In the genomic region with DNA sequence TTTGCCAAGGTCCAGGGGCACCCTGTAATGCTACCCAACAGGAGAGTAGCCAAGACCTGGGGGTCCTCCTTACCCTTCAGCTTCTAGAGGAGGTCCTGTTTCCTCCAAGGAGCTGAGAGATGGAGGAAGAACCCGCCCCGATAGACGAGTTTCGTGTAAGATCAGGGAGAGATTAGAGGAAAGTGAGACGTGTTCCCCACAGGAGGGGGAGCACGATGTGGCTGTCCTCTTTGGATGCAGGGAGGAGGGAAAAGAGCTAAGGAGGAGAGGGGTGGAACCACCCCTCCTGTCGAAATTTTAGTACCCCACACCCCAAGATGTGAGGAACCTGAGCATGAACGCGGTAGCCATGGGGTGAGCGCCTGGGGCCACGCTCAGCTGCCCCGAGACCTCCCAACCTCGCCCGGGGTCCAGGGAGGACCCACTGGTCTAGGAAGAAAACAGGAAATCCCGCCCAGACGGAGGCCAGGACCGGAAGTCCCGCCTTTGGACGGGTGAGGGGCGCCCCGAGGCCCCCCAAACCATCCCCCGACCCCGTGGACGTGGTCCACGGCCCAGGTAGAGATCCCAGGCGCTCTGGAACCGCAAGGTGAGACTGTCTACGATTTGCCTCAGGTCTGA, we compare ENCODE assay signal across 9 cellular contexts. TPM values are rescaled to one million over a fixed set of nuclear protein-coding genes. Genes with fewer than 3 reads are reported as not detected.
A peak's percentile ranks its signal among the peaks of the same experiment; 100 is the strongest.
DNase-seq lines count a peak whose midpoint lies in the region; ATAC-seq, FAIRE-seq and TF ChIP-seq lines count a peak whose summit lies in the region.
"Had no signal": no experiment of that assay in that cellular context is flagged by ENCODE, and none has a peak within 500 bp of the region (broad histone marks: within the 10 kb centered on the region; RNA-seq: fewer than 3 reads in every experiment).

No MANE protein-coding gene starts in this region.

- FAIRE-seq in keratinocyte (lab: Jason Lieb, UNC): no peak

- H3K4me3 ChIP-seq in CD8-positive, alpha-beta memory T cell (ENCODE audit: low read length): peak overlapping the region; percentile 78
- H3K4me3 ChIP-seq in body of pancreas (peak overlapping the region; percentile 65 to 92), keratinocyte (ENCODE audit: control insufficient read depth in 2 of 3, extremely low read depth in 1 of 3, insufficient read depth in 2 of 3, low read depth in 1 of 3, low read length in 3 of 3) (peak overlapping the region; percentile 78 to 95 (median 92))

- peak overlapping the region; percentile 90 for H3K4me2 ChIP-seq in keratinocyte (ENCODE audit: control insufficient read depth, extremely low read depth, insufficient read depth, low read depth, low read length)

- H3K9me3 ChIP-seq in CD8-positive, alpha-beta memory T cell (ENCODE audit: low read length): no peaks in the 10 kb centered on the region
- H3K9me3 ChIP-seq in body of pancreas (no peaks in the 10 kb centered on the region), keratinocyte (ENCODE audit: control insufficient read depth, low read depth, low read length) (no peaks in the 10 kb centered on the region)

- CTCF ChIA-PET in CD8-positive, alpha-beta memory T cell (lab: Charles Lee): interaction anchor here (1.2 to 1.6 kb wide), 2 partner anchors 15 to 236 kb away, joined by 4 read pairs; a partner anchor contains a TSS

- peaks cover 0 to 3% of the 10 kb centered on the region in 2 donors for H3K27me3 Mint-ChIP-seq in CD8-positive, alpha-beta memory T cell

- peaks cover 19% of the 10 kb centered on the region for H3K4me1 ChIP-seq in CD8-positive, alpha-beta memory T cell (ENCODE audit: insufficient read depth, low read length)
- H3K4me1 ChIP-seq in body of pancreas: peaks cover 28% of the 10 kb centered on the region
- peaks cover 23% of the 10 kb centered on the region for H3K4me1 ChIP-seq in keratinocyte (ENCODE audit: control insufficient read depth, extremely low read depth, insufficient read depth, low read length)

- dilution Hi-C loops in keratinocyte (cut with MboI; ENCODE audit: extremely low pct_ligation_motif_present, low sequenced_read_pairs): no loop called here

- no peaks in the 10 kb centered on the region for H3K9me1 ChIP-seq in keratinocyte (ENCODE audit: control insufficient read depth, extremely low read depth, insufficient read depth, low read length)

- peak overlapping the region; percentile 98 for H3K27ac ChIP-seq in CD8-positive, alpha-beta memory T cell (ENCODE audit: low read depth, low read length)
- peak overlapping the region; percentile 96 to 99 (median 98) for H3K27ac ChIP-seq in body of pancreas
- H3K27ac ChIP-seq in keratinocyte (ENCODE audit: control insufficient read depth, insufficient read depth, low read length): peak overlapping the region; percentile 100

- no peak for TF ChIP-seq POLR2A in body of pancreas (IDR thresholded peaks at IDR 0.05)

- H3K4me1 Mint-ChIP-seq in CD8-positive, alpha-beta memory T cell: peaks cover 22 to 37% (median 32%) of the 10 kb centered on the region in 3 donors

- DNase-seq in CD8-positive, alpha-beta memory T cell: peak in 3 of 5 donors; percentile 24 to 74 (median 46)
- DNase-seq in HuH-7 (ENCODE audit: low spot score) (peak; percentile 78), T-helper 1 cell (peak in 3 of 5 donors; percentile 35 to 63 (median 41)), body of pancreas (peak in 2 of 4 donors; percentile 48 to 52), keratinocyte (ENCODE audit: low read depth, low spot score) (no peak), 8988T (no peak)
- DNase-seq in stimulated activated CD4-positive, alpha-beta T cell treated with anti-CD3 and anti-CD28 coated beads, Interleukin-1b, Interleukin-23, amount 100 ng/mL, for 48 hours: peak; percentile 44

- WGBS in body of pancreas, 2 donors: 0 to 1% methylated on average over 13 to 28 of the region's 28 CpGs

- TF ChIP-seq CTCF in body of pancreas (IDR thresholded peaks at IDR 0.05) (no peak), keratinocyte (optimal IDR thresholded peaks at IDR 0.05 in 1 of 3, IDR thresholded peaks at IDR 0.05 in 1 of 3, conservative IDR thresholded peaks at IDR 0.05 in 1 of 3; ENCODE audit: extremely low read depth in 1 of 3, insufficient read depth in 2 of 3, low read length in 3 of 3) (no peak)

- no peak overlapping the region for H3K27ac Mint-ChIP-seq in CD8-positive, alpha-beta memory T cell
- H3K27ac Mint-ChIP-seq: T-helper 1 cell treated with Interleukin-12 subunit alpha and Interleukin-12 subunit beta and Interleukin-4 antibody, amounts not matched to agents 30 μg/mL and 1 μg/mL, for 36 hours had no signal

- peak overlapping the region; percentile 99 for H3K9ac ChIP-seq in keratinocyte (ENCODE audit: control insufficient read depth, extremely low read depth, insufficient read depth, low read length)

- ATAC-seq in body of pancreas: no peak
- ATAC-seq in HG02885 (IDR thresholded peaks at IDR 0.05; ENCODE audit: poor library complexity, unreplicated experiment): no peak

- no peaks in the 10 kb centered on the region for H4K20me1 ChIP-seq in keratinocyte (ENCODE audit: control insufficient read depth, extremely low read depth, insufficient read depth, low read length)

- H3K27me3 ChIP-seq in CD8-positive, alpha-beta memory T cell (ENCODE audit: insufficient read depth, low read length, poor library complexity, severe bottlenecking): no peaks in the 10 kb centered on the region
- H3K27me3 ChIP-seq in body of pancreas (no peaks in the 10 kb centered on the region), keratinocyte (ENCODE audit: control insufficient read depth, extremely low read depth, insufficient read depth, low read length) (no peaks in the 10 kb centered on the region)

- H3K36me3 Mint-ChIP-seq in CD8-positive, alpha-beta memory T cell: peaks cover 0 to 29% (median 4%) of the 10 kb centered on the region in 3 donors

- intact Hi-C loops in body of pancreas (cut with DNase I): no loop called here

- H3K4me3 Mint-ChIP-seq in CD8-positive, alpha-beta memory T cell: no peak overlapping the region
- H3K4me3 Mint-ChIP-seq: T-helper 1 cell treated with Interleukin-12 subunit alpha and Interleukin-12 subunit beta and Interleukin-4 antibody, amounts not matched to agents 30 μg/mL and 1 μg/mL, for 36 hours had no signal

- peaks cover 9% of the 10 kb centered on the region for H3K36me3 ChIP-seq in CD8-positive, alpha-beta memory T cell (ENCODE audit: insufficient read depth, low read length)
- peaks cover 9% of the 10 kb centered on the region in 2 donors for H3K36me3 ChIP-seq in body of pancreas (replicated peaks in 1 of 2; ENCODE audit: insufficient read depth in 1 of 2, low read depth in 2 of 2)
- peaks cover 23 to 28% of the 10 kb centered on the region in 2 experiments for H3K36me3 ChIP-seq in keratinocyte (ENCODE audit: control insufficient read depth in 2 of 2, extremely low read depth in 1 of 2, insufficient read depth in 2 of 2, low read length in 2 of 2)

- POLR2A ChIA-PET in CD8-positive, alpha-beta memory T cell (lab: Charles Lee): interaction anchor here (1.0 to 3.0 kb wide), 6 partner anchors 9 to 1256 kb away, joined by 3 to 33 read pairs (median 10); a partner anchor contains a TSS

- peak overlapping the region; percentile 76 for H2AFZ ChIP-seq in keratinocyte (ENCODE audit: control insufficient read depth, low read length)

- peaks cover 36% of the 10 kb centered on the region for H3K79me2 ChIP-seq in keratinocyte (ENCODE audit: control insufficient read depth, insufficient read depth, low read length)

- H3K9me3 Mint-ChIP-seq in CD8-positive, alpha-beta memory T cell: no peaks in the 10 kb centered on the region
- H3K9me3 Mint-ChIP-seq: T-helper 1 cell treated with Interleukin-12 subunit alpha and Interleukin-12 subunit beta and Interleukin-4 antibody, amounts not matched to agents 30 μg/mL and 1 μg/mL, for 36 hours had no signal

RNA-seq across cellular contexts. Expression of a gene that starts 1.2 kb away (rescaled TPM):
- 10 to 100 TPM; 32.8 to 33.6 TPM for total RNA-seq in CD8-positive, alpha-beta memory T cell
- 4.7 TPM for polyA plus RNA-seq in CD8-positive, alpha-beta memory T cell
- total RNA-seq in body of pancreas: 10 to 100 TPM in 1 of 2 donors, 1 to 10 TPM in 1; 7.5 to 20.1 TPM
- polyA plus RNA-seq in keratinocyte: 27.2 to 43.8 TPM (median 28.8 TPM) in 3 replicates
- 12.1 TPM for polyA plus RNA-seq in keratinocyte (2011; ENCODE audit: low read depth)
- 35.0 and 54.7 TPM in 2 replicates for polyA plus RNA-seq in keratinocyte (2011; cell fraction: cytosol; rRNA removed)
- 35.4 and 46.8 TPM in 2 replicates for polyA plus RNA-seq in keratinocyte (2011; cell fraction: nucleus; rRNA removed)
- polyA plus RNA-seq in keratinocyte (2012; ENCODE audit: low replicate concordance): 31.8 and 54.4 TPM in 2 replicates
- polyA minus RNA-seq in keratinocyte: 15.9 to 41.5 TPM (median 21.8 TPM) in 3 replicates
- polyA minus RNA-seq in keratinocyte (2011; cell fraction: cytosol; rRNA and poly(A)+ RNA removed): 43.9 TPM
- 12.0 and 15.3 TPM in 2 replicates for polyA minus RNA-seq in keratinocyte (2011; cell fraction: nucleus; rRNA and poly(A)+ RNA removed)

RNA-seq across cellular contexts. Expression of a gene that starts 1.6 kb away (rescaled TPM):
- total RNA-seq in CD8-positive, alpha-beta memory T cell: 10 to 100 TPM; 31.7 to 33.5 TPM
- 16.8 TPM for polyA plus RNA-seq in CD8-positive, alpha-beta memory T cell
- total RNA-seq in body of pancreas: 10 to 100 TPM; 25.9 to 37.6 TPM
- 9.0 to 25.6 TPM (median 9.4 TPM) in 3 replicates for polyA plus RNA-seq in keratinocyte
- polyA plus RNA-seq in keratinocyte (2011; ENCODE audit: low read depth): 5.1 TPM
- polyA plus RNA-seq in keratinocyte (2011; cell fraction: cytosol; rRNA removed): 15.5 and 20.2 TPM in 2 replicates
- 19.6 and 29.7 TPM in 2 replicates for polyA plus RNA-seq in keratinocyte (2011; cell fraction: nucleus; rRNA removed)
- 22.6 and 24.6 TPM in 2 replicates for polyA plus RNA-seq in keratinocyte (2012; ENCODE audit: low replicate concordance)
- polyA minus RNA-seq in keratinocyte: 9.2 to 31.4 TPM (median 11.6 TPM) in 3 replicates
- 19.8 TPM for polyA minus RNA-seq in keratinocyte (2011; cell fraction: cytosol; rRNA and poly(A)+ RNA removed)
- 12.9 and 17.7 TPM in 2 replicates for polyA minus RNA-seq in keratinocyte (2011; cell fraction: nucleus; rRNA and poly(A)+ RNA removed)

RNA-seq across cellular contexts. Expression of a gene that starts 8.5 kb away (rescaled TPM):
- 10 to 100 TPM; 91.6 to 98.7 TPM for total RNA-seq in CD8-positive, alpha-beta memory T cell
- polyA plus RNA-seq in CD8-positive, alpha-beta memory T cell: 28.4 TPM
- total RNA-seq in body of pancreas: 100 to 1,000 TPM in 1 of 2 donors, 10 to 100 TPM in 1; 59.7 to 122 TPM
- polyA plus RNA-seq in keratinocyte: 19.3 to 26.4 TPM (median 19.6 TPM) in 3 replicates
- 12.0 TPM for polyA plus RNA-seq in keratinocyte (2011; ENCODE audit: low read depth)
- 6.5 and 15.1 TPM in 2 replicates for polyA plus RNA-seq in keratinocyte (2011; cell fraction: cytosol; rRNA removed)
- 58.6 and 72.5 TPM in 2 replicates for polyA plus RNA-seq in keratinocyte (2011; cell fraction: nucleus; rRNA removed)
- polyA plus RNA-seq in keratinocyte (2012; ENCODE audit: low replicate concordance): 20.7 and 36.0 TPM in 2 replicates
- 12.3 to 38.4 TPM (median 17.5 TPM) in 3 replicates for polyA minus RNA-seq in keratinocyte
- 22.1 TPM for polyA minus RNA-seq in keratinocyte (2011; cell fraction: cytosol; rRNA and poly(A)+ RNA removed)
- polyA minus RNA-seq in keratinocyte (2011; cell fraction: nucleus; rRNA and poly(A)+ RNA removed): 29.1 and 33.6 TPM in 2 replicates

RNA-seq across cellular contexts. Expression of a gene that starts 20.8 kb away (rescaled TPM):
- 10 to 100 TPM; 35.6 to 39.1 TPM for total RNA-seq in CD8-positive, alpha-beta memory T cell
- 13.1 TPM for polyA plus RNA-seq in CD8-positive, alpha-beta memory T cell
- under 1 TPM in 1 of 2 donors, not detected in 1; 0.52 TPM for total RNA-seq in body of pancreas
- 0.09 to 0.22 TPM (median 0.13 TPM) in 3 replicates for polyA plus RNA-seq in keratinocyte
- not detected for polyA plus RNA-seq in keratinocyte (2011; ENCODE audit: low read depth)
- polyA plus RNA-seq in keratinocyte (2011; cell fraction: cytosol; rRNA removed): not detected in 2 replicates
- polyA plus RNA-seq in keratinocyte (2011; cell fraction: nucleus; rRNA removed): not detected in 2 replicates
- 0.31 TPM in 1 of 2 replicates, not detected in the other for polyA plus RNA-seq in keratinocyte (2012; ENCODE audit: low replicate concordance)
- polyA minus RNA-seq in keratinocyte: not detected in 3 replicates
- not detected for polyA minus RNA-seq in keratinocyte (2011; cell fraction: cytosol; rRNA and poly(A)+ RNA removed)
- polyA minus RNA-seq in keratinocyte (2011; cell fraction: nucleus; rRNA and poly(A)+ RNA removed): not detected in 2 replicates

RNA-seq across cellular contexts. Expression of a gene that starts 25.0 kb away (rescaled TPM):
- total RNA-seq in CD8-positive, alpha-beta memory T cell: 10 to 100 TPM; 91.9 to 93.7 TPM
- 47.7 TPM for polyA plus RNA-seq in CD8-positive, alpha-beta memory T cell
- 10 to 100 TPM; 69.0 to 70.2 TPM for total RNA-seq in body of pancreas
- 22.9 to 49.0 TPM (median 32.1 TPM) in 3 replicates for polyA plus RNA-seq in keratinocyte
- polyA plus RNA-seq in keratinocyte (2011; ENCODE audit: low read depth): 54.8 TPM
- 22.2 and 39.2 TPM in 2 replicates for polyA plus RNA-seq in keratinocyte (2011; cell fraction: cytosol; rRNA removed)
- polyA plus RNA-seq in keratinocyte (2011; cell fraction: nucleus; rRNA removed): 59.3 and 74.1 TPM in 2 replicates
- 74.8 and 79.1 TPM in 2 replicates for polyA plus RNA-seq in keratinocyte (2012; ENCODE audit: low replicate concordance)
- 39.9 to 100 TPM (median 40.4 TPM) in 3 replicates for polyA minus RNA-seq in keratinocyte
- 84.6 TPM for polyA minus RNA-seq in keratinocyte (2011; cell fraction: cytosol; rRNA and poly(A)+ RNA removed)
- 26.4 and 29.0 TPM in 2 replicates for polyA minus RNA-seq in keratinocyte (2011; cell fraction: nucleus; rRNA and poly(A)+ RNA removed)

Comparison
In these comparisons a context has a peak if more than half of its experiments do, and no peak if none do; other contexts are left out.
1. DNase-seq: peak in CD8-positive, alpha-beta memory T cell (3 of 5), HuH-7 (single experiment), T-helper 1 cell (3 of 5) and stimulated activated CD4-positive, alpha-beta T cell treated with anti-CD3 and anti-CD28 coated beads, Interleukin-1b, Interleukin-23, amount 100 ng/mL, for 48 hours (single experiment); none in keratinocyte (single experiment) and 8988T (single experiment).
2. Peak in every context shown above with its lines, with median percentiles within 50 percentile points of each other: H3K27ac ChIP-seq and H3K4me3 ChIP-seq.